ENCODE assay signal across 1 cellular context in the genomic region with DNA sequence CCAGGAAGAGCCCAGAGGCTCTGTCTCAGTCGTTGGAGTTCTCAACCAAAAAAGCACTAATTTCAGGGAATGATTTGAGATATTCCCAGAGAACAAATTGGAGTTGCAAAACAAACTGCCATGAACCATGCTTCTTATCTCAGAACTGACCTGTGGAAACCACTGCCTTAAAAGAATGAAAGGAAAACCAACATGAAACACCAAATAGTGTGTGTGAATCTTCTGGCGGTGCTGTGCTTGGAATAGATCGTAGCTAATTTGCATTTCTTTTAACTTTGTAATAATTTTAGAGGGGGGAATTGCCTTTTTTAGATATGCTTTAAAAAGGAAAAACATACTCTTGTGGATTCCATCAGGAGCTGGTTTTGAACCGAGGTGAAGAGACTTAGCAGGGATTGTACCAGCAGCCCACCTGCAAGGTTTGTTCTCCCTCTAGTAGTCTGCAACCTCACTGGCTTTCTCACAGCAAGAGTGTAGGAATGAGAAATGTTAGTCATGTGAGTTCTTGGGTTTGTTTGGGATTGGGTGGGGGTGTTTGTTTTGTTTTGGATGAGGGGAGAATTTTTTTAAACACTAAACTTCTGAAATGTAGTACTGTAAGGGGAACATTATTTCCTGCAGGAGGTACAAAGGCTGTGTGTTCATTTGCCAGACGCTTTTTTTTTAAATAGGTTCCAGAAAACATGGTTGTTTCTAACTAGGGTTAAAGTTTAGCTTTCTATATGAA.
TF ChIP-seq lines count a peak whose summit lies in the region.

No MANE protein-coding gene starts in this region.

TF ChIP-seq in HepG2, 621 proteins besides CTCF, POLR2A, EP300 and RAD21 (continued from another document and continues in another):
- TF ChIP-seq, protein P1, sequence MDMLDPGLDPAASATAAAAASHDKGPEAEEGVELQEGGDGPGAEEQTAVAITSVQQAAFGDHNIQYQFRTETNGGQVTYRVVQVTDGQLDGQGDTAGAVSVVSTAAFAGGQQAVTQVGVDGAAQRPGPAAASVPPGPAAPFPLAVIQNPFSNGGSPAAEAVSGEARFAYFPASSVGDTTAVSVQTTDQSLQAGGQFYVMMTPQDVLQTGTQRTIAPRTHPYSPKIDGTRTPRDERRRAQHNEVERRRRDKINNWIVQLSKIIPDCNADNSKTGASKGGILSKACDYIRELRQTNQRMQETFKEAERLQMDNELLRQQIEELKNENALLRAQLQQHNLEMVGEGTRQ (IDR thresholded peaks at IDR 0.05; ENCODE audit: low read depth, low read length), result no peak
- TF ChIP-seq, protein P1 (CRISPR knock-in tag; IDR thresholded peaks at IDR 0.05; ENCODE audit: borderline replicate concordance), result no peak
- TF ChIP-seq ATF7 (IDR thresholded peaks at IDR 0.05) (no peak), ATF7 (CRISPR knock-in tag; IDR thresholded peaks at IDR 0.05) (no peak), RORA (CRISPR knock-in tag; IDR thresholded peaks at IDR 0.05) (no peak), NFIC (IDR thresholded peaks at IDR 0.05; ENCODE audit: low read length) (peak; percentile 74; the same call in 1 of the 2 replicates), SMYD3 (CRISPR knock-in tag; IDR thresholded peaks at IDR 0.05) (no peak), ZBTB7B (CRISPR knock-in tag; IDR thresholded peaks at IDR 0.05) (0 out of 2 replicates have a peak, but pooled peaks have one; percentile 39), KDM5B (CRISPR knock-in tag; IDR thresholded peaks at IDR 0.05; ENCODE audit: borderline replicate concordance) (no peak), ATAD3A (CRISPR knock-in tag; IDR thresholded peaks at IDR 0.05) (no peak), ZEB1 (IDR thresholded peaks at IDR 0.05; ENCODE audit: insufficient replicate concordance, low read depth) (no peak), PPARG (CRISPR knock-in tag; conservative IDR thresholded peaks at IDR 0.05) (peak; percentile 61), POGZ (CRISPR knock-in tag; IDR thresholded peaks at IDR 0.05) (no peak), GFI1 (CRISPR knock-in tag; IDR thresholded peaks at IDR 0.05; ENCODE audit: borderline replicate concordance) (peak; percentile 51; the same call in 1 of the 2 replicates), PRMT3 (CRISPR knock-in tag; IDR thresholded peaks at IDR 0.05; ENCODE audit: borderline replicate concordance, low read depth) (no peak), NRL (CRISPR knock-in tag; IDR thresholded peaks at IDR 0.05; ENCODE audit: borderline replicate concordance) (no peak), RXRB (CRISPR knock-in tag; IDR thresholded peaks at IDR 0.05; ENCODE audit: borderline replicate concordance) (peak; percentile 54; the same call in 1 of the 2 replicates), MAFG (CRISPR knock-in tag; IDR thresholded peaks at IDR 0.05) (no peak), ZNF720 (CRISPR knock-in tag; IDR thresholded peaks at IDR 0.05) (no peak), ZNF232 (CRISPR knock-in tag; IDR thresholded peaks at IDR 0.05; ENCODE audit: borderline replicate concordance) (no peak), NFKBIZ (CRISPR knock-in tag; IDR thresholded peaks at IDR 0.05) (no peak), RBM39 (IDR thresholded peaks at IDR 0.05; ENCODE audit: low read depth, low read length, poor library complexity, severe bottlenecking) (no peak), SNRNP70 (IDR thresholded peaks at IDR 0.05; ENCODE audit: low read depth, low read length) (no peak), ZNF709 (CRISPR knock-in tag; IDR thresholded peaks at IDR 0.05) (no peak), FOXK1 (CRISPR knock-in tag; IDR thresholded peaks at IDR 0.05; ENCODE audit: borderline replicate concordance, low read depth) (no peak), KAT8 (CRISPR knock-in tag; IDR thresholded peaks at IDR 0.05) (no peak), ZBTB3 (CRISPR knock-in tag; IDR thresholded peaks at IDR 0.05; ENCODE audit: borderline replicate concordance, low read depth) (no peak), IRX3 (CRISPR knock-in tag; IDR thresholded peaks at IDR 0.05; ENCODE audit: borderline replicate concordance, low read depth) (no peak), PTBP1 (IDR thresholded peaks at IDR 0.05; ENCODE audit: low read depth, low read length, poor library complexity, severe bottlenecking) (no peak), ZNF773 (CRISPR knock-in tag; IDR thresholded peaks at IDR 0.05; ENCODE audit: borderline replicate concordance) (no peak)
- TF ChIP-seq, protein P2, sequence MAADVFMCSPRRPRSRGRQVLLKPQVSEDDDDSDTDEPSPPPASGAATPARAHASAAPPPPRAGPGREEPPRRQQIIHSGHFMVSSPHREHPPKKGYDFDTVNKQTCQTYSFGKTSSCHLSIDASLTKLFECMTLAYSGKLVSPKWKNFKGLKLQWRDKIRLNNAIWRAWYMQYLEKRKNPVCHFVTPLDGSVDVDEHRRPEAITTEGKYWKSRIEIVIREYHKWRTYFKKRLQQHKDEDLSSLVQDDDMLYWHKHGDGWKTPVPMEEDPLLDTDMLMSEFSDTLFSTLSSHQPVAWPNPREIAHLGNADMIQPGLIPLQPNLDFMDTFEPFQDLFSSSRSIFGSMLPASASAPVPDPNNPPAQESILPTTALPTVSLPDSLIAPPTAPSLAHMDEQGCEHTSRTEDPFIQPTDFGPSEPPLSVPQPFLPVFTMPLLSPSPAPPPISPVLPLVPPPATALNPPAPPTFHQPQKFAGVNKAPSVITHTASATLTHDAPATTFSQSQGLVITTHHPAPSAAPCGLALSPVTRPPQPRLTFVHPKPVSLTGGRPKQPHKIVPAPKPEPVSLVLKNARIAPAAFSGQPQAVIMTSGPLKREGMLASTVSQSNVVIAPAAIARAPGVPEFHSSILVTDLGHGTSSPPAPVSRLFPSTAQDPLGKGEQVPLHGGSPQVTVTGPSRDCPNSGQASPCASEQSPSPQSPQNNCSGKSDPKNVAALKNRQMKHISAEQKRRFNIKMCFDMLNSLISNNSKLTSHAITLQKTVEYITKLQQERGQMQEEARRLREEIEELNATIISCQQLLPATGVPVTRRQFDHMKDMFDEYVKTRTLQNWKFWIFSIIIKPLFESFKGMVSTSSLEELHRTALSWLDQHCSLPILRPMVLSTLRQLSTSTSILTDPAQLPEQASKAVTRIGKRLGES (CRISPR knock-in tag; IDR thresholded peaks at IDR 0.05; ENCODE audit: borderline replicate concordance), result no peak
- TF ChIP-seq, protein P3, sequence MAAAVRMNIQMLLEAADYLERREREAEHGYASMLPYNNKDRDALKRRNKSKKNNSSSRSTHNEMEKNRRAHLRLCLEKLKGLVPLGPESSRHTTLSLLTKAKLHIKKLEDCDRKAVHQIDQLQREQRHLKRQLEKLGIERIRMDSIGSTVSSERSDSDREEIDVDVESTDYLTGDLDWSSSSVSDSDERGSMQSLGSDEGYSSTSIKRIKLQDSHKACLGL (CRISPR knock-in tag; IDR thresholded peaks at IDR 0.05), result no peak
- TF ChIP-seq, protein P4, sequence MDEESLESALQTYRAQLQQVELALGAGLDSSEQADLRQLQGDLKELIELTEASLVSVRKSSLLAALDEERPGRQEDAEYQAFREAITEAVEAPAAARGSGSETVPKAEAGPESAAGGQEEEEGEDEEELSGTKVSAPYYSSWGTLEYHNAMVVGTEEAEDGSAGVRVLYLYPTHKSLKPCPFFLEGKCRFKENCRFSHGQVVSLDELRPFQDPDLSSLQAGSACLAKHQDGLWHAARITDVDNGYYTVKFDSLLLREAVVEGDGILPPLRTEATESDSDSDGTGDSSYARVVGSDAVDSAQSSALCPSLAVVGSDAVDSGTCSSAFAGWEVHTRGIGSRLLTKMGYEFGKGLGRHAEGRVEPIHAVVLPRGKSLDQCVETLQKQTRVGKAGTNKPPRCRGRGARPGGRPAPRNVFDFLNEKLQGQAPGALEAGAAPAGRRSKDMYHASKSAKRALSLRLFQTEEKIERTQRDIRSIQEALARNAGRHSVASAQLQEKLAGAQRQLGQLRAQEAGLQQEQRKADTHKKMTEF (CRISPR knock-in tag; IDR thresholded peaks at IDR 0.05), result peak; percentile 42; the same call in 1 of the 2 replicates
- TF ChIP-seq, protein P5, sequence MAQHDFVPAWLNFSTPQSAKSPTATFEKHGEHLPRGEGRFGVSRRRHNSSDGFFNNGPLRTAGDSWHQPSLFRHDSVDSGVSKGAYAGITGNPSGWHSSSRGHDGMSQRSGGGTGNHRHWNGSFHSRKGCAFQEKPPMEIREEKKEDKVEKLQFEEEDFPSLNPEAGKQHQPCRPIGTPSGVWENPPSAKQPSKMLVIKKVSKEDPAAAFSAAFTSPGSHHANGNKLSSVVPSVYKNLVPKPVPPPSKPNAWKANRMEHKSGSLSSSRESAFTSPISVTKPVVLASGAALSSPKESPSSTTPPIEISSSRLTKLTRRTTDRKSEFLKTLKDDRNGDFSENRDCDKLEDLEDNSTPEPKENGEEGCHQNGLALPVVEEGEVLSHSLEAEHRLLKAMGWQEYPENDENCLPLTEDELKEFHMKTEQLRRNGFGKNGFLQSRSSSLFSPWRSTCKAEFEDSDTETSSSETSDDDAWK (CRISPR knock-in tag; IDR thresholded peaks at IDR 0.05), result no peak
- TF ChIP-seq, protein P6, sequence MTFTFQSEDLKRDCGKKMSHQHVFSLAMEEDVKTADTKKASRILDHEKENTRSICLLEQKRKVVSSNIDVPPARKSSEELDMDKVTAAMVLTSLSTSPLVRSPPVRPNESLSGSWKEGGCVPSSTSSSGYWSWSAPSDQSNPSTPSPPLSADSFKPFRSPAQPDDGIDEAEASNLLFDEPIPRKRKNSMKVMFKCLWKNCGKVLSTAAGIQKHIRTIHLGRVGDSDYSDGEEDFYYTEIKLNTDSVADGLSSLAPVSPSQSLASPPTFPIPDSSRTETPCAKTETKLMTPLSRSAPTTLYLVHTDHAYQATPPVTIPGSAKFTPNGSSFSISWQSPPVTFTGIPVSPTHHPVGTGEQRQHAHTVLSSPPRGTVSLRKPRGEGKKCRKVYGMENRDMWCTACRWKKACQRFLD (CRISPR knock-in tag; IDR thresholded peaks at IDR 0.05; ENCODE audit: borderline replicate concordance), result no peak
- TF ChIP-seq, protein P7, sequence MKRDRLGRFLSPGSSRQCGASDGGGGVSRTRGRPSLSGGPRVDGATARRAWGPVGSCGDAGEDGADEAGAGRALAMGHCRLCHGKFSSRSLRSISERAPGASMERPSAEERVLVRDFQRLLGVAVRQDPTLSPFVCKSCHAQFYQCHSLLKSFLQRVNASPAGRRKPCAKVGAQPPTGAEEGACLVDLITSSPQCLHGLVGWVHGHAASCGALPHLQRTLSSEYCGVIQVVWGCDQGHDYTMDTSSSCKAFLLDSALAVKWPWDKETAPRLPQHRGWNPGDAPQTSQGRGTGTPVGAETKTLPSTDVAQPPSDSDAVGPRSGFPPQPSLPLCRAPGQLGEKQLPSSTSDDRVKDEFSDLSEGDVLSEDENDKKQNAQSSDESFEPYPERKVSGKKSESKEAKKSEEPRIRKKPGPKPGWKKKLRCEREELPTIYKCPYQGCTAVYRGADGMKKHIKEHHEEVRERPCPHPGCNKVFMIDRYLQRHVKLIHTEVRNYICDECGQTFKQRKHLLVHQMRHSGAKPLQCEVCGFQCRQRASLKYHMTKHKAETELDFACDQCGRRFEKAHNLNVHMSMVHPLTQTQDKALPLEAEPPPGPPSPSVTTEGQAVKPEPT (CRISPR knock-in tag; IDR thresholded peaks at IDR 0.05; ENCODE audit: low read depth), result no peak
- TF ChIP-seq, protein P8, sequence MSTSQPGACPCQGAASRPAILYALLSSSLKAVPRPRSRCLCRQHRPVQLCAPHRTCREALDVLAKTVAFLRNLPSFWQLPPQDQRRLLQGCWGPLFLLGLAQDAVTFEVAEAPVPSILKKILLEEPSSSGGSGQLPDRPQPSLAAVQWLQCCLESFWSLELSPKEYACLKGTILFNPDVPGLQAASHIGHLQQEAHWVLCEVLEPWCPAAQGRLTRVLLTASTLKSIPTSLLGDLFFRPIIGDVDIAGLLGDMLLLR (CRISPR knock-in tag; IDR thresholded peaks at IDR 0.05), result no peak
- TF ChIP-seq, protein P9, sequence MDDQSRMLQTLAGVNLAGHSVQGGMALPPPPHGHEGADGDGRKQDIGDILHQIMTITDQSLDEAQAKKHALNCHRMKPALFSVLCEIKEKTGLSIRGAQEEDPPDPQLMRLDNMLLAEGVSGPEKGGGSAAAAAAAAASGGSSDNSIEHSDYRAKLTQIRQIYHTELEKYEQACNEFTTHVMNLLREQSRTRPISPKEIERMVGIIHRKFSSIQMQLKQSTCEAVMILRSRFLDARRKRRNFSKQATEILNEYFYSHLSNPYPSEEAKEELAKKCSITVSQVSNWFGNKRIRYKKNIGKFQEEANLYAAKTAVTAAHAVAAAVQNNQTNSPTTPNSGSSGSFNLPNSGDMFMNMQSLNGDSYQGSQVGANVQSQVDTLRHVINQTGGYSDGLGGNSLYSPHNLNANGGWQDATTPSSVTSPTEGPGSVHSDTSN (CRISPR knock-in tag; IDR thresholded peaks at IDR 0.05; ENCODE audit: borderline replicate concordance), result no peak
- TF ChIP-seq, protein P10, sequence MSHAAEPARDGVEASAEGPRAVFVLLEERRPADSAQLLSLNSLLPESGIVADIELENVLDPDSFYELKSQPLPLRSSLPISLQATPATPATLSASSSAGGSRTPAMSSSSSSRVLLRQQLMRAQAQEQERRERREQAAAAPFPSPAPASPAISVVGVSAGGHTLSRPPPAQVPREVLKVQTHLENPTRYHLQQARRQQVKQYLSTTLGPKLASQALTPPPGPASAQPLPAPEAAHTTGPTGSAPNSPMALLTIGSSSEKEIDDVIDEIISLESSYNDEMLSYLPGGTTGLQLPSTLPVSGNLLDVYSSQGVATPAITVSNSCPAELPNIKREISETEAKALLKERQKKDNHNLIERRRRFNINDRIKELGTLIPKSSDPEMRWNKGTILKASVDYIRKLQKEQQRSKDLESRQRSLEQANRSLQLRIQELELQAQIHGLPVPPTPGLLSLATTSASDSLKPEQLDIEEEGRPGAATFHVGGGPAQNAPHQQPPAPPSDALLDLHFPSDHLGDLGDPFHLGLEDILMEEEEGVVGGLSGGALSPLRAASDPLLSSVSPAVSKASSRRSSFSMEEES (CRISPR knock-in tag; IDR thresholded peaks at IDR 0.05), result peak; percentile 97
- TF ChIP-seq, protein P11, sequence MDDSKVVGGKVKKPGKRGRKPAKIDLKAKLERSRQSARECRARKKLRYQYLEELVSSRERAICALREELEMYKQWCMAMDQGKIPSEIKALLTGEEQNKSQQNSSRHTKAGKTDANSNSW (CRISPR knock-in tag; IDR thresholded peaks at IDR 0.05; ENCODE audit: borderline replicate concordance), result no peak
